ENCODE assay signal across 20 cellular contexts in the genomic region with DNA sequence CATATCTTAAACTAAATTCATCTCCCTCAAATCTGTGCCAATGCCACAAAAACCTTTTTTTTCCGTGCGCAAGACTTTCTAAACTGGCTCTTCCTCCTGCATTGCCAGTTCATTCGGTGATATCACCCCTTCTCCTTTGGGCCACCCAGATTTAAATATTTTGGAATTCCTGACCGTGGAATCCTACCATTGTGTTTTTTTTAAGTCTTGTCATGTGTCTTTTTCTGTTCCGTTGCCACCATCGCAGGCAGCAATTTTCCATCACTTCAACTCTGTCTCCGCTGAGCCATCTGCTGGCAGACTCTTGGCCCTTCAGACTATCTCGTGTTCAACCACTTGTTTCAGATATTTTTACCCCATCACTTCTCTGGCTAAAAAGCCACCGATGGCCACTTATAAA.
DNase-seq lines count a peak whose midpoint lies in the region; ATAC-seq and TF ChIP-seq lines count a peak whose summit lies in the region.
"Had no signal": no experiment of that assay in that cellular context is flagged by ENCODE, and none has a peak within 500 bp of the region (broad histone marks: within the 10 kb centered on the region; RNA-seq: fewer than 3 reads in every experiment).

No MANE protein-coding gene starts in this region.

- H3K4me1 ChIP-seq in GM23338 (ENCODE audit: insufficient read depth) (peaks cover 31% of the 10 kb centered on the region), RWPE2 (ENCODE audit: insufficient read depth, poor library complexity, severe bottlenecking) (peaks cover 51% of the 10 kb centered on the region), right cardiac atrium (ENCODE audit: control insufficient read depth, insufficient read depth, low read length) (peaks cover 14% of the 10 kb centered on the region), psoas muscle (peaks cover 35% of the 10 kb centered on the region)

- H3K27me3 Mint-ChIP-seq in GM23338 (ENCODE audit: insufficient read depth, low read depth, poor library complexity): peaks cover 2% of the 10 kb centered on the region
- H3K27me3 Mint-ChIP-seq in effector memory CD8-positive, alpha-beta T cell: peaks cover 5 to 20% of the 10 kb centered on the region in 2 donors

- no peak overlapping the region for H2AFZ ChIP-seq in GM23338

- H3K9me3 Mint-ChIP-seq in GM23338: no peaks in the 10 kb centered on the region; the same call in 2 of the 3 replicates
- H3K9me3 Mint-ChIP-seq in effector memory CD8-positive, alpha-beta T cell: no peaks in the 10 kb centered on the region

- H4K20me1 ChIP-seq in GM23338 (replicated peaks; ENCODE audit: insufficient read depth): no peaks in the 10 kb centered on the region

- H3K4me1 Mint-ChIP-seq in GM23338: peaks cover 45% of the 10 kb centered on the region
- H3K4me1 Mint-ChIP-seq in effector memory CD8-positive, alpha-beta T cell (ENCODE audit: low read depth in 2 of 2): no peaks in the 10 kb centered on the region

- WGBS in right cardiac atrium: 66% methylated on average over 9 of the region's 9 CpGs
- WGBS in psoas muscle, 3 donors: 39 to 48% (median 40%) methylated on average over 9 of the region's 9 CpGs

- no peaks in the 10 kb centered on the region for H3K36me3 Mint-ChIP-seq in GM23338 (ENCODE audit: low read depth)
- no peaks in the 10 kb centered on the region for H3K36me3 Mint-ChIP-seq in effector memory CD8-positive, alpha-beta T cell (ENCODE audit: insufficient read depth)

- CTCF ChIA-PET in GM10248 (lab: Yijun Ruan, JAX): interaction anchor here (0.7 to 13.2 kb wide), 3 partner anchors 21 to 297 kb away, joined by 3 to 169 read pairs (median 3); no protein-coding TSS in a partner anchor

- intact Hi-C loops in right cardiac atrium (cut with DNase I): loop anchor here in 2 of 4 donors (10.0 kb wide), 3 partner anchors 67 to 207 kb away; partner anchors contain the start of gene ZNF532 (in 1 of the 2)
- intact Hi-C loops in psoas muscle (cut with DNase I): loop anchor here in 1 of 2 donors (2.0 to 10.0 kb wide), 2 partner anchors 147 to 267 kb away; no protein-coding TSS in a partner anchor

- H3K36me3 ChIP-seq in GM23338 (ENCODE audit: insufficient read depth): no peaks in the 10 kb centered on the region
- H3K36me3 ChIP-seq in RWPE2 (ENCODE audit: low read depth): no peaks in the 10 kb centered on the region
- H3K36me3 ChIP-seq in psoas muscle (ENCODE audit: insufficient read depth in 1 of 2, low read depth in 1 of 2): no peaks in the 10 kb centered on the region
- H3K36me3 ChIP-seq: BLaER1 treated with 17β-estradiol and CSF1 and Interleukin-3, amounts not matched to agents 10 nM and 100 nM; HAP-1; lower lobe of right lung; neutrophil had no signal

- H3K27me3 ChIP-seq in GM23338 (ENCODE audit: insufficient read depth) (no peaks in the 10 kb centered on the region), RWPE2 (ENCODE audit: insufficient read depth, poor library complexity, severe bottlenecking) (no peaks in the 10 kb centered on the region), right cardiac atrium (ENCODE audit: control insufficient read depth, insufficient read depth) (no peaks in the 10 kb centered on the region), psoas muscle (ENCODE audit: insufficient read depth in 3 of 3, low read length in 2 of 3) (no peaks in the 10 kb centered on the region)
- H3K27me3 ChIP-seq: BLaER1 treated with 17β-estradiol and CSF1 and Interleukin-3, amounts not matched to agents 10 nM and 100 nM; body of pancreas; neutrophil had no signal

- H3F3A ChIP-seq in GM23338 (replicated peaks; ENCODE audit: low read depth): peaks cover 9% of the 10 kb centered on the region; the same call in 1 of the 2 replicates

- no peaks in the 10 kb centered on the region for H3K9me2 ChIP-seq in GM23338 (ENCODE audit: insufficient read depth)

- DNase-seq in GM23338 (ENCODE audit: low spot score) (no peak), RWPE2 (ENCODE audit: low spot score) (no peak), right cardiac atrium (peak; percentile 44 to 70 (median 66)), psoas muscle (no peak), GM10248 (ENCODE audit: extremely low spot score) (no peak), GDM1 (lab: John Stamatoyannopoulos, UW) (no peak)
- no peak for DNase-seq in effector memory CD8-positive, alpha-beta T cell
- DNase-seq: activated naive CD4-positive, alpha-beta T cell; body of pancreas; DND-41; KBM-7; lower lobe of right lung; NCI-H1436; NCI-H524 treated with DMSO at 0.1 percent for 48 hours; stimulated activated naive CD4-positive, alpha-beta T cell treated with Interleukin-2 at 50 U/mL for 16 hours had no signal

- peak; percentile 9 to 31; a peak in 2 of 4 replicates for TF ChIP-seq CTCF in GM23338 (conservative IDR thresholded peaks at IDR 0.05; ENCODE audit: low read depth in 2 of 2)
- no peak for TF ChIP-seq CTCF in RWPE2 (IDR thresholded peaks at IDR 0.05; ENCODE audit: poor library complexity, severe bottlenecking)
- TF ChIP-seq CTCF in psoas muscle (IDR thresholded peaks at IDR 0.05): no peak
- no peak for TF ChIP-seq CTCF in GM10248 (IDR thresholded peaks at IDR 0.05; ENCODE audit: control extremely low read depth, extremely low read depth, low read depth, missing control alignments)

- H3K27ac Mint-ChIP-seq in GM23338: peak overlapping the region; percentile 19; the same call in 1 of the 2 replicates
- no peak overlapping the region for H3K27ac Mint-ChIP-seq in effector memory CD8-positive, alpha-beta T cell

- POLR2A ChIA-PET in GM10248 (lab: Yijun Ruan, JAX): no interaction called here

- no peak overlapping the region for H3K4me3 Mint-ChIP-seq in GM23338
- no peak overlapping the region for H3K4me3 Mint-ChIP-seq in effector memory CD8-positive, alpha-beta T cell

- H3K4me3 ChIP-seq in GM23338: no peak overlapping the region
- H3K4me3 ChIP-seq in RWPE2 (ENCODE audit: severe bottlenecking): no peak overlapping the region
- no peak overlapping the region for H3K4me3 ChIP-seq in right cardiac atrium (ENCODE audit: low read length)
- no peak overlapping the region for H3K4me3 ChIP-seq in psoas muscle
- H3K4me3 ChIP-seq: BLaER1 treated with 17β-estradiol and CSF1 and Interleukin-3, amounts not matched to agents 10 nM and 100 nM; body of pancreas; HAP-1; lower lobe of right lung; skin epidermis had no signal

- H3K79me2 ChIP-seq in GM23338 (replicated peaks; ENCODE audit: insufficient read depth): no peaks in the 10 kb centered on the region

- ATAC-seq in GM23338 (no peak), RWPE2 (ENCODE audit: low read depth) (no peak), right cardiac atrium (peak; percentile 30 to 65), psoas muscle (peak in 3 of 4 donors; percentile 37 to 61 (median 56)), HG02588 (IDR thresholded peaks at IDR 0.05; ENCODE audit: unreplicated experiment) (no peak)
- ATAC-seq in effector memory CD8-positive, alpha-beta T cell (replicated peaks): no peak
- ATAC-seq: body of pancreas, lower lobe of right lung had no signal

- no peak overlapping the region for H3K4me2 ChIP-seq in GM23338
- H3K4me2 ChIP-seq: BLaER1 treated with 17β-estradiol and CSF1 and Interleukin-3, amounts not matched to agents 10 nM and 100 nM had no signal

- H3K9me3 ChIP-seq in RWPE2 (ENCODE audit: severe bottlenecking): no peaks in the 10 kb centered on the region
- H3K9me3 ChIP-seq in right cardiac atrium (ENCODE audit: control insufficient read depth, low read length): no peaks in the 10 kb centered on the region
- H3K9me3 ChIP-seq in psoas muscle: no peaks in the 10 kb centered on the region
- H3K9me3 ChIP-seq: BLaER1 treated with 17β-estradiol and CSF1 and Interleukin-3, amounts not matched to agents 10 nM and 100 nM; body of pancreas; HAP-1; lower lobe of right lung; neutrophil had no signal

- H3K27ac ChIP-seq in GM23338 (ENCODE audit: low read depth): no peak overlapping the region
- H3K27ac ChIP-seq in RWPE2 (ENCODE audit: poor library complexity, severe bottlenecking): peak overlapping the region; percentile 98
- H3K27ac ChIP-seq in right cardiac atrium (ENCODE audit: low read length): peak overlapping the region; percentile 69
- no peak overlapping the region for H3K27ac ChIP-seq in psoas muscle
- H3K27ac ChIP-seq: BLaER1 treated with 17β-estradiol and CSF1 and Interleukin-3, amounts not matched to agents 10 nM and 100 nM; neutrophil had no signal

TF ChIP-seq in GM23338, 12 proteins besides CTCF, POLR2A, EP300 and RAD21 (continues in another document):
- TF ChIP-seq CREB1 (CRISPR knock-in tag; IDR thresholded peaks at IDR 0.05; ENCODE audit: low read depth): no peak
- no peak for TF ChIP-seq EZH2 (IDR thresholded peaks at IDR 0.05; ENCODE audit: low read depth, unreplicated experiment)

Comparison
In these comparisons a context has a peak if more than half of its experiments do, and no peak if none do; other contexts are left out.
1. ATAC-seq: peak in right cardiac atrium (2 of 2) and psoas muscle (3 of 4); none in GM23338 (single experiment), RWPE2 (single experiment), effector memory CD8-positive, alpha-beta T cell (single experiment) and HG02588 (single experiment).
2. DNase-seq: peak in right cardiac atrium (3 of 3); none in GM23338 (single experiment), RWPE2 (single experiment), psoas muscle (0 of 2), effector memory CD8-positive, alpha-beta T cell (0 of 3), GM10248 (single experiment) and GDM1 (single experiment).
3. H3K27ac ChIP-seq: peak in RWPE2 (single experiment) and right cardiac atrium (single experiment); none in GM23338 (single experiment) and psoas muscle (single experiment).
4. CTCF ChIP-seq: peak in GM23338 (2 of 2); none in RWPE2 (single experiment), psoas muscle (single experiment) and GM10248 (single experiment).